In the genomic region with DNA sequence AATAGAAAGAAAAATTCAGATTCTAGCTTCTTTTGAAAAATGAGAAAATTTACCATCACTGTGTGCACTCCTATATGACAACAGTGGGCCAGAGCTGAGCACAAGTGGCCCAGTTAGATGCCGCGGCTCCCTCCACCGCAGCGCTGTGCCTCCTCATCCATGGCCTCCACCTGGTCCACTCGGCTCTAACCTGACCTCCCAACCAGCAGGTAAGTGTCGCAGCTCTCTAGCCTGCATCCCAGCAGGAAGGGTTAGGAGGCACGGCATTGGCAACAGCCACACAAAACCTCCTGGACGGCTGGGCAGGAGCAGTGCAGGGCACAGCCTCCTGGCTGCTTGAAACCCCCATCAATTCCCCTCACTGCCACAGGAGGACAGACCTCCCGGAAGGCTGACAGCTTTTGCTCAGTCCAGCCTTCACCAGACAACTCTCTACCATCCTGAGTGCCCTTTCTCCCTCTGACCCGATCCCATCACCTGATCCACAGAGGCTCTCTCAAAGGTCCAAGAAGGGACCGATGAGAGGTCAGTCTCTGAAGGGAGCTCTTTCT, we compare ENCODE assay signal across 19 cellular contexts.
DNase-seq lines count a peak whose midpoint lies in the region; ATAC-seq, FAIRE-seq and TF ChIP-seq lines count a peak whose summit lies in the region.
"Had no signal": no experiment of that assay in that cellular context is flagged by ENCODE, and none has a peak within 500 bp of the region (broad histone marks: within the 10 kb centered on the region; RNA-seq: fewer than 3 reads in every experiment).

No MANE protein-coding gene starts in this region.

- H3K27me3 ChIP-seq in HepG2 (ENCODE audit: control insufficient read depth in 1 of 2, insufficient read depth in 2 of 2, low read length in 2 of 2) = no peaks in the 10 kb centered on the region
- H3K27me3 ChIP-seq in right lobe of liver = no peaks in the 10 kb centered on the region
- no peaks in the 10 kb centered on the region for H3K27me3 ChIP-seq in neural progenitor cell
- H3K27me3 ChIP-seq in vagina = no peaks in the 10 kb centered on the region

- H3K4me1 ChIP-seq in HepG2 (ENCODE audit: insufficient read depth, low read length) (peaks cover 19% of the 10 kb centered on the region), right lobe of liver (no peaks in the 10 kb centered on the region), neural progenitor cell (peaks cover 4% of the 10 kb centered on the region), vagina (peaks cover 57% of the 10 kb centered on the region)

- WGBS in HepG2 (ENCODE audit: low lambda C conversion rate) = 87% methylated on average over 7 of the region's 11 CpGs
- 90% methylated on average over 5 of the region's 11 CpGs for WGBS in right lobe of liver (ENCODE audit: insufficient coverage, low coverage, low lambda C conversion rate, missing lambda C conversion rate)

- H3K27ac ChIP-seq in HepG2 (ENCODE audit: extremely low read length, insufficient read depth, low read length) = no peak overlapping the region
- no peak overlapping the region for H3K27ac ChIP-seq in right lobe of liver
- H3K27ac ChIP-seq in neural progenitor cell = no peak overlapping the region
- peak overlapping the region; percentile 42 for H3K27ac ChIP-seq in vagina

- no peaks in the 10 kb centered on the region for H3K36me3 ChIP-seq in HepG2 (replicated peaks in 1 of 2; ENCODE audit: control insufficient read depth in 1 of 2, insufficient read depth in 2 of 2, low read length in 2 of 2)
- H3K36me3 ChIP-seq in right lobe of liver = no peaks in the 10 kb centered on the region
- H3K36me3 ChIP-seq in neural progenitor cell = no peaks in the 10 kb centered on the region
- no peaks in the 10 kb centered on the region for H3K36me3 ChIP-seq in vagina
- H3K36me3 ChIP-seq: prostate gland had no signal

- H3K27me3 Mint-ChIP-seq in neural progenitor cell (ENCODE audit: insufficient read depth, low read depth) = peaks cover 2% of the 10 kb centered on the region
- H3K27me3 Mint-ChIP-seq: activated CD4-positive, alpha-beta memory T cell treated with anti-CD3 and anti-CD28 coated beads for 36 hours had no signal

- TF ChIP-seq CTCF in HepG2 (CRISPR knock-in tag; IDR thresholded peaks at IDR 0.05) (no peak), right lobe of liver (IDR thresholded peaks at IDR 0.05) (no peak), neural progenitor cell (IDR thresholded peaks at IDR 0.05) (peak; percentile 4), vagina (IDR thresholded peaks at IDR 0.05) (no peak)

- no peak for FAIRE-seq in HepG2 (lab: Jason Lieb, UNC)

- H3K4me2 ChIP-seq in HepG2 (ENCODE audit: low read depth, low read length) (no peak overlapping the region), neural progenitor cell (no peak overlapping the region)

- no peak overlapping the region for H3K27ac Mint-ChIP-seq in neural progenitor cell
- H3K27ac Mint-ChIP-seq: activated CD4-positive, alpha-beta memory T cell treated with anti-CD3 and anti-CD28 coated beads for 36 hours; H9 had no signal

- no peak for TF ChIP-seq EP300 in HepG2 (IDR thresholded peaks at IDR 0.05; ENCODE audit: low read depth in 2 of 2, low read length in 2 of 2)
- TF ChIP-seq EP300 in HepG2 (CRISPR knock-in tag; IDR thresholded peaks at IDR 0.05; ENCODE audit: borderline replicate concordance) = no peak

- H3K4me3 ChIP-seq in HepG2 (replicated peaks in 1 of 3; ENCODE audit: insufficient read depth in 1 of 3, low read depth in 2 of 3, low read length in 3 of 3) (no peak overlapping the region), right lobe of liver (no peak overlapping the region), neural progenitor cell (no peak overlapping the region), vagina (no peak overlapping the region)
- H3K4me3 ChIP-seq: prostate gland had no signal

- H3K9ac ChIP-seq in HepG2 (ENCODE audit: insufficient read depth, low read depth, low read length) = no peak overlapping the region
- no peak overlapping the region for H3K9ac ChIP-seq in neural progenitor cell

- no peak for TF ChIP-seq RAD21 in HepG2 (CRISPR knock-in tag; IDR thresholded peaks at IDR 0.05)

- no peaks in the 10 kb centered on the region for H3K9me3 ChIP-seq in HepG2 (ENCODE audit: low read length)
- H3K9me3 ChIP-seq in right lobe of liver = no peaks in the 10 kb centered on the region
- H3K9me3 ChIP-seq in neural progenitor cell (ENCODE audit: low read depth) = no peaks in the 10 kb centered on the region
- H3K9me3 ChIP-seq in vagina = no peaks in the 10 kb centered on the region
- H3K9me3 ChIP-seq: prostate gland had no signal

- H3K4me1 Mint-ChIP-seq in neural progenitor cell = peaks cover 9% of the 10 kb centered on the region
- H3K4me1 Mint-ChIP-seq: H9 had no signal

- ATAC-seq in HepG2 = peak; percentile 59
- ATAC-seq in right lobe of liver = no peak
- peak; percentile 7 for ATAC-seq in esophagus mucosa

- peaks cover 2% of the 10 kb centered on the region for H3K9me3 Mint-ChIP-seq in neural progenitor cell
- H3K9me3 Mint-ChIP-seq: activated CD4-positive, alpha-beta memory T cell treated with anti-CD3 and anti-CD28 coated beads for 36 hours; H9 had no signal

- peaks cover 18% of the 10 kb centered on the region for H3K36me3 Mint-ChIP-seq in neural progenitor cell
- H3K36me3 Mint-ChIP-seq: activated CD4-positive, alpha-beta memory T cell treated with anti-CD3 and anti-CD28 coated beads for 36 hours had no signal

- intact Hi-C loops in HepG2 (cut with micrococcal nuclease; ENCODE audit: unreplicated experiment) = loop anchor here (10.0 kb wide), 1 partner anchor 64 kb away; no protein-coding TSS in a partner anchor
- intact Hi-C loops in right lobe of liver (cut with DNase I) = no loop called here
- intact Hi-C loops in vagina (cut with DNase I) = no loop called here

- TF ChIP-seq POLR2A in HepG2 (IDR thresholded peaks at IDR 0.05; ENCODE audit: insufficient read depth in 1 of 2, low read depth in 2 of 2, low read length in 2 of 2) (no peak), right lobe of liver (IDR thresholded peaks at IDR 0.05) (no peak), vagina (IDR thresholded peaks at IDR 0.05) (no peak)

- CTCF ChIA-PET in HepG2 (lab: Yijun Ruan, JAX; ENCODE audit: low intra/inter-chr PET ratio, low total read pairs) = no interaction called here

- no TSS peak for BruUV-seq in HepG2 (replicated peaks; lab: Mats Ljungman, UMichigan)

- POLR2A ChIA-PET in HepG2 (lab: Yijun Ruan, JAX) = interaction anchor here (0.8 kb wide), 1 partner anchor 76 kb away, joined by 4 read pairs; the partner anchor contains the start of genes RPL27A and TRIM66

- H3K4me3 Mint-ChIP-seq in neural progenitor cell = no peak overlapping the region
- H3K4me3 Mint-ChIP-seq: activated CD4-positive, alpha-beta memory T cell treated with anti-CD3 and anti-CD28 coated beads for 36 hours; H9 had no signal

- H2AFZ ChIP-seq in HepG2 (ENCODE audit: low read length) (no peak overlapping the region), neural progenitor cell (replicated peaks) (no peak overlapping the region)

- DNase-seq in HepG2 (ENCODE audit: low spot score) = no peak
- DNase-seq in right lobe of liver = no peak
- no peak for DNase-seq in neural progenitor cell (ENCODE audit: low spot score)
- no peak for DNase-seq in vagina (ENCODE audit: extremely low spot score in 2 of 2)
- DNase-seq in GM19240 (ENCODE audit: insufficient read length, low spot score) = no peak
- no peak for DNase-seq in stimulated activated CD4-positive, alpha-beta T cell treated with anti-CD3 and anti-CD28 coated beads, Interleukin-12 subunit alpha, Interleukin-12 subunit beta, amount 100 ng/mL, for 4 hours
- no peak for DNase-seq in NCI-H1048 (lab: John Stamatoyannopoulos, UW)
- DNase-seq: ACHN; activated CD4-positive, alpha-beta memory T cell treated with anti-CD3 and anti-CD28 coated beads for 36 hours; activated CD4-positive, CD25-positive, alpha-beta regulatory T cell; activated gamma-delta T cell treated with Interleukin-2 at 50 U/mL for 16 hours; Calu3; H9; KBM-7; NCI-H1694; NCI-H526 treated with DMSO at 0.1 percent for 48 hours; T1000 had no signal

- in situ Hi-C loops in HepG2 (cut with HindIII; ENCODE audit: extremely low pct_ligation_motif_present, low pct_unique_long_range_greater_than_20kb) = no loop called here

- H3F3A ChIP-seq in neural progenitor cell (ENCODE audit: low read depth) = no peaks in the 10 kb centered on the region

- H4K20me1 ChIP-seq in HepG2 (ENCODE audit: insufficient read depth, low read length) = no peaks in the 10 kb centered on the region
- H4K20me1 ChIP-seq in neural progenitor cell (ENCODE audit: low read depth) = peaks cover 9% of the 10 kb centered on the region

- H3K79me2 ChIP-seq in HepG2 (ENCODE audit: insufficient read depth, low read length) (no peaks in the 10 kb centered on the region), neural progenitor cell (ENCODE audit: low read depth) (no peaks in the 10 kb centered on the region)

TF ChIP-seq in HepG2, 621 proteins besides CTCF, POLR2A, EP300 and RAD21 (continues in another document):
- TF ChIP-seq DDIT3 (CRISPR knock-in tag; IDR thresholded peaks at IDR 0.05) (no peak), HMGXB4 (CRISPR knock-in tag; IDR thresholded peaks at IDR 0.05; ENCODE audit: borderline replicate concordance in 1 of 2, low read depth in 1 of 2) (no peak), HCFC1 (IDR thresholded peaks at IDR 0.05; ENCODE audit: low read depth, low read length) (no peak), FLYWCH1 (CRISPR knock-in tag; IDR thresholded peaks at IDR 0.05) (no peak), PITX1 (CRISPR knock-in tag; IDR thresholded peaks at IDR 0.05) (no peak), GFI1 (CRISPR knock-in tag; IDR thresholded peaks at IDR 0.05; ENCODE audit: borderline replicate concordance) (no peak), ZSCAN20 (CRISPR knock-in tag; IDR thresholded peaks at IDR 0.05; ENCODE audit: borderline replicate concordance) (no peak), NKX3-1 (CRISPR knock-in tag; IDR thresholded peaks at IDR 0.05) (no peak)

Comparison
In these comparisons a context has a peak if more than half of its experiments do, and no peak if none do; other contexts are left out.
1. ATAC-seq: peak in HepG2 (single experiment) and esophagus mucosa (single experiment); none in right lobe of liver (0 of 4).